In the genomic region with DNA sequence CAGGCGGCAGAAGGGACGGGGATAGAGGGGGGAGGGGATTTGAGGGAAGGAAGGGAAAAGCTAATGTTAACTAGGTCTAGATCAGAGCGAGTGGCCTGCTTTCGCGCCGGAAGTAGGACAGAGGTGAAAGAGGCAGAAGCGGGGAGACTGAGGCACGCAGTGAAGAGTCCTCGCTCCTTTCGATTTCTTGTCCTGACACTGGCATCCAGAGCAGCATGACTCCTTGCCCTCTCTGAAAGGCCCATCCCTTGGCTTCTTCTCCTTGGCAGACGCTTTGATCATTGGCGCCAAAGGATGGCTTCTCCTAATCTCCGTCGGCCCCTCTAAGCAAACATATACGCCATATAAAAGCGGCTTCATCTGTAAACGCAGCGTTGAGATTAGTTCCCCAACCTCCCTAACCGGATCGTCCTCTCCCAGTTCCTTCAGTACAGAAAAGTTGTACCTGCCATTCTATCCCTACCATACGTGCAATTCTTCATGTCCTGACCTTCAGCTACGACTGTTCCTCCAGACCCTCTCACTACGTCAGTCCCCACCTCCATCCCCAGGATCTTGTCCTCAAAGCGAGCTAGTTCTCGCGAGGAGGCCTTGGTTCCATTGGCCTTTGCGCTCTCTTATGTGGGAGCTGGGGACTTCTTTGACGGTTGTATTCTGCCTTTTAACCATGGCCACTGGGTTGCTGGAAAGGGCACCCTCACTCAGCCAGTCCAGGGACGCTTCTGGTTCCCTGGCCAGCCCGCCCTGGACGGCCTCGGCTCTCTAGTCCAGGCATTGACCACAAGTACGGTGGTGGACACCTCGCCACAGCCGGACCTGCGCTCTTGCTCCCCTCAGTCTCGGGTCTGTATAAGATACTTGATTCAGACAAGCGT, we compare ENCODE assay signal across 13 cellular contexts. TPM values are rescaled to one million over a fixed set of nuclear protein-coding genes. Genes with fewer than 3 reads are reported as not detected.
DNase-seq lines count a peak whose midpoint lies in the region; ATAC-seq and TF ChIP-seq lines count a peak whose summit lies in the region.
"Had no signal": no experiment of that assay in that cellular context is flagged by ENCODE, and none has a peak within 500 bp of the region (broad histone marks: within the 10 kb centered on the region; RNA-seq: fewer than 3 reads in every experiment).

No MANE protein-coding gene starts in this region.

- peaks cover 14 to 25% of the 10 kb centered on the region in 2 donors for H3K36me3 Mint-ChIP-seq in CD14-positive monocyte
- H3K36me3 Mint-ChIP-seq in central memory CD8-positive, alpha-beta T cell (ENCODE audit: insufficient read depth): peaks cover 8% of the 10 kb centered on the region
- H3K36me3 Mint-ChIP-seq in natural killer cell treated with Interleukin-12 subunit alpha and Interleukin-12 subunit beta and Interleukin-15 and Interleukin-18, amount 100 ng/mL, for 72 hours: peaks cover 19% of the 10 kb centered on the region

- intact Hi-C loops in CD14-positive monocyte (cut with micrococcal nuclease): no loop called here
- intact Hi-C loops in cardiac septum (cut with DNase I): no loop called here

- H3K27me3 Mint-ChIP-seq in CD14-positive monocyte (ENCODE audit: low read depth in 3 of 3): peaks cover 89 to 93% (median 92%) of the 10 kb centered on the region in 3 donors
- peaks cover 97% of the 10 kb centered on the region for H3K27me3 Mint-ChIP-seq in central memory CD8-positive, alpha-beta T cell
- H3K27me3 Mint-ChIP-seq in natural killer cell treated with Interleukin-12 subunit alpha and Interleukin-12 subunit beta and Interleukin-15 and Interleukin-18, amount 100 ng/mL, for 72 hours: peaks cover 58 to 89% of the 10 kb centered on the region in 2 donors

- no peak for ATAC-seq in central memory CD8-positive, alpha-beta T cell (replicated peaks; ENCODE audit: extremely low read depth, poor library complexity, severe bottlenecking)
- ATAC-seq in natural killer cell treated with Interleukin-12 subunit alpha and Interleukin-12 subunit beta and Interleukin-15 and Interleukin-18, amount 100 ng/mL, for 72 hours: no peak
- no peak for ATAC-seq in HG03457 (IDR thresholded peaks at IDR 0.05; ENCODE audit: unreplicated experiment)

- peak overlapping the region; percentile 59 to 95 for H3K4me3 Mint-ChIP-seq in CD14-positive monocyte
- H3K4me3 Mint-ChIP-seq in central memory CD8-positive, alpha-beta T cell: peak overlapping the region; percentile 8
- H3K4me3 Mint-ChIP-seq in natural killer cell treated with Interleukin-12 subunit alpha and Interleukin-12 subunit beta and Interleukin-15 and Interleukin-18, amount 100 ng/mL, for 72 hours: peak overlapping the region; percentile 26

- H3K4me3 ChIP-seq in HFF-Myc (replicated peaks; ENCODE audit: low read depth, low read length): 0 out of 2 replicates have a peak overlapping the region, but pooled peaks have one; percentile 5

- no peak for DNase-seq in CD14-positive monocyte (ENCODE audit: low spot score)
- no peak for DNase-seq in HFF-Myc (ENCODE audit: extremely low read depth, low read depth)
- DNase-seq in central memory CD8-positive, alpha-beta T cell (ENCODE audit: low spot score in 2 of 2): no peak
- no peak for DNase-seq in natural killer cell treated with Interleukin-12 subunit alpha and Interleukin-12 subunit beta and Interleukin-15 and Interleukin-18, amount 100 ng/mL, for 72 hours (ENCODE audit: low spot score)
- DNase-seq in NCI-H345 treated with DMSO at 0.1 percent for 48 hours (lab: John Stamatoyannopoulos, UW; ENCODE audit: unreplicated experiment): no peak
- no peak for DNase-seq in cardiac septum (ENCODE audit: low spot score)
- no peak for DNase-seq in NOMO-1 treated with DMSO at 0.1 percent for 48 hours (lab: John Stamatoyannopoulos, UW; ENCODE audit: unreplicated experiment)
- DNase-seq: activated effector memory CD4-positive, alpha-beta T cell treated with Interleukin-2 at 50 U/mL for 16 hours; foreskin melanocyte; NCI-H1105 treated with DMSO at 0.1 percent for 48 hours; SIG-M5 had no signal

- H3K4me1 Mint-ChIP-seq in CD14-positive monocyte: peaks cover 61% of the 10 kb centered on the region
- peaks cover 32% of the 10 kb centered on the region for H3K4me1 Mint-ChIP-seq in central memory CD8-positive, alpha-beta T cell
- peaks cover 28 to 36% of the 10 kb centered on the region in 2 donors for H3K4me1 Mint-ChIP-seq in natural killer cell treated with Interleukin-12 subunit alpha and Interleukin-12 subunit beta and Interleukin-15 and Interleukin-18, amount 100 ng/mL, for 72 hours (ENCODE audit: low read depth in 2 of 2)

- TF ChIP-seq CTCF in CD14-positive monocyte (IDR thresholded peaks at IDR 0.05) (no peak), HFF-Myc (IDR thresholded peaks at IDR 0.05; ENCODE audit: low read depth, low read length, missing control alignments) (no peak)

- H3K27ac Mint-ChIP-seq in CD14-positive monocyte: peak overlapping the region in 2 of 7 donors; percentile 16 to 21
- no peak overlapping the region for H3K27ac Mint-ChIP-seq in central memory CD8-positive, alpha-beta T cell (ENCODE audit: low read depth)
- H3K27ac Mint-ChIP-seq in natural killer cell treated with Interleukin-12 subunit alpha and Interleukin-12 subunit beta and Interleukin-15 and Interleukin-18, amount 100 ng/mL, for 72 hours: no peak overlapping the region

- peaks cover 6 to 59% (median 47%) of the 10 kb centered on the region in 7 donors for H3K9me3 Mint-ChIP-seq in CD14-positive monocyte
- peaks cover 4% of the 10 kb centered on the region for H3K9me3 Mint-ChIP-seq in central memory CD8-positive, alpha-beta T cell
- H3K9me3 Mint-ChIP-seq in natural killer cell treated with Interleukin-12 subunit alpha and Interleukin-12 subunit beta and Interleukin-15 and Interleukin-18, amount 100 ng/mL, for 72 hours: peaks cover 4% of the 10 kb centered on the region

RNA-seq across cellular contexts. Expression of a gene that starts 0.9 kb away (rescaled TPM):
- polyA plus RNA-seq in CD14-positive monocyte: not detected
- not detected for total RNA-seq in natural killer cell treated with Interleukin-12 subunit alpha and Interleukin-12 subunit beta and Interleukin-15 and Interleukin-18, amount 100 ng/mL, for 72 hours
- not detected for total RNA-seq in cardiac septum
- total RNA-seq: myocyte had no signal

RNA-seq across cellular contexts. Expression of a gene that starts 24.3 kb away (rescaled TPM):
- polyA plus RNA-seq in CD14-positive monocyte: 10 to 100 TPM in 1 of 2 donors, 1 to 10 TPM in 1; 8.6 to 16.3 TPM
- not detected for total RNA-seq in natural killer cell treated with Interleukin-12 subunit alpha and Interleukin-12 subunit beta and Interleukin-15 and Interleukin-18, amount 100 ng/mL, for 72 hours
- total RNA-seq in cardiac septum: 0.11 TPM
- total RNA-seq: myocyte had no signal

Comparison
In these comparisons a context has a peak if more than half of its experiments do, and no peak if none do; other contexts are left out.
1. H3K4me3 Mint-ChIP-seq: peak in every context shown above with its lines; median percentile 77 in CD14-positive monocyte; 26 in natural killer cell treated with Interleukin-12 subunit alpha and Interleukin-12 subunit beta and Interleukin-15 and Interleukin-18, amount 100 ng/mL, for 72 hours; 8 in central memory CD8-positive, alpha-beta T cell.